ENCODE assay signal across 11 cellular contexts in genomic region chr3:179000144-179000543, GRCh38.
A peak's percentile ranks its signal among the peaks of the same experiment; 100 is the strongest.
DNase-seq lines count a peak whose midpoint lies in the region; ATAC-seq and TF ChIP-seq lines count a peak whose summit lies in the region.
"Had no signal": no experiment of that assay in that cellular context is flagged by ENCODE, and none has a peak within 500 bp of the region (broad histone marks: within the 10 kb centered on the region; RNA-seq: fewer than 3 reads in every experiment).

No MANE protein-coding gene starts in this region.

- DNase-seq in activated CD4-positive, CD25-positive, alpha-beta regulatory T cell (lab: John Stamatoyannopoulos, UW) = no peak
- DNase-seq in fibroblast of villous mesenchyme (ENCODE audit: low read depth) (peak; percentile 43), GOT3 (lab: John Stamatoyannopoulos, UW) (no peak), cardiac septum (ENCODE audit: low spot score) (no peak)
- DNase-seq: DND-41, naive B cell, NCI-H146 had no signal

- intact Hi-C loops in cardiac septum (cut with DNase I) = no loop called here

- H3K4me3 ChIP-seq in fibroblast of villous mesenchyme (ENCODE audit: low read depth, low read length) = no peak overlapping the region

- TF ChIP-seq CTCF in fibroblast of villous mesenchyme (IDR thresholded peaks at IDR 0.05; ENCODE audit: insufficient read depth, low read depth, low read length) = no peak

- peak; percentile 84 to 85 for ATAC-seq in activated CD4-positive, CD25-positive, alpha-beta regulatory T cell treated with anti-CD3 and anti-CD28 coated beads, Interleukin-2, amount 50 U/mL, for 24 hours
- ATAC-seq in GM21447 (IDR thresholded peaks at IDR 0.05; ENCODE audit: unreplicated experiment) (peak; percentile 74), HG03354 (IDR thresholded peaks at IDR 0.05; ENCODE audit: poor library complexity, severe bottlenecking, unreplicated experiment) (peak; percentile 77), GM21737 (IDR thresholded peaks at IDR 0.05; ENCODE audit: unreplicated experiment) (no peak)
